In genomic region chr18:24372279-24372678, GRCh38 we compare ENCODE assay signal across 22 cellular contexts. TPM values are rescaled to one million over a fixed set of nuclear protein-coding genes. Genes with fewer than 3 reads are reported as not detected.
DNase-seq lines count a peak whose midpoint lies in the region; ATAC-seq and TF ChIP-seq lines count a peak whose summit lies in the region.
"Had no signal": no experiment of that assay in that cellular context is flagged by ENCODE, and none has a peak within 500 bp of the region (broad histone marks: within the 10 kb centered on the region; RNA-seq: fewer than 3 reads in every experiment).

No MANE protein-coding gene starts in this region.

- H3K9ac ChIP-seq in endodermal cell (ENCODE audit: extremely low read depth, low read length, poor library complexity, severe bottlenecking) = no peak overlapping the region
- H3K9ac ChIP-seq: BLaER1 treated with 17β-estradiol and CSF1 and Interleukin-3, amounts not matched to agents 10 nM and 100 nM had no signal

- no peaks in the 10 kb centered on the region for H3K36me3 Mint-ChIP-seq in activated naive CD8-positive, alpha-beta T cell treated with anti-CD3 and anti-CD28 coated beads, Interleukin-2, amount 10 ng/mL, durations not matched to agents 7 days and 5 days
- H3K36me3 Mint-ChIP-seq in activated naive CD8-positive, alpha-beta T cell treated with anti-CD3 and anti-CD28 coated beads for 36 hours = peaks cover 2% of the 10 kb centered on the region
- H3K36me3 Mint-ChIP-seq in WTC11 = peaks cover 49% of the 10 kb centered on the region
- H3K36me3 Mint-ChIP-seq in endodermal cell (ENCODE audit: low read depth) = peaks cover 19% of the 10 kb centered on the region
- H3K36me3 Mint-ChIP-seq: CD8-positive, alpha-beta memory T cell had no signal

- DNase-seq in activated naive CD8-positive, alpha-beta T cell treated with anti-CD3 and anti-CD28 coated beads, Interleukin-2, amount 10 ng/mL, durations not matched to agents 7 days and 5 days = no peak
- no peak for DNase-seq in activated naive CD8-positive, alpha-beta T cell treated with anti-CD3 and anti-CD28 coated beads for 36 hours
- DNase-seq in WTC11 (ENCODE audit: low spot score) (no peak), endodermal cell (no peak), NCI-H510A treated with DMSO at 0.1 percent for 48 hours (lab: John Stamatoyannopoulos, UW) (no peak), DMS114 treated with DMSO at 0.1 percent for 48 hours (lab: John Stamatoyannopoulos, UW; ENCODE audit: unreplicated experiment) (no peak)
- DNase-seq: 8988T; ACHN; AML-193; BE2C; CD4-positive, alpha-beta T cell; CD8-positive, alpha-beta memory T cell; DMS 273 treated with DMSO at 0.1 percent for 48 hours; DMS53; DMS79 treated with DMSO at 0.1 percent for 48 hours; GF-D8; H7 had no signal

- H3K4me1 Mint-ChIP-seq in activated naive CD8-positive, alpha-beta T cell treated with anti-CD3 and anti-CD28 coated beads, Interleukin-2, amount 10 ng/mL, durations not matched to agents 7 days and 5 days = peaks cover 13% of the 10 kb centered on the region
- peaks cover 15% of the 10 kb centered on the region for H3K4me1 Mint-ChIP-seq in activated naive CD8-positive, alpha-beta T cell treated with anti-CD3 and anti-CD28 coated beads for 36 hours
- H3K4me1 Mint-ChIP-seq in WTC11 = peaks cover 38% of the 10 kb centered on the region
- H3K4me1 Mint-ChIP-seq in endodermal cell = peaks cover 55% of the 10 kb centered on the region

- H3K27me3 ChIP-seq in endodermal cell (ENCODE audit: control insufficient read depth, insufficient read depth, low read length, poor library complexity, severe bottlenecking) = no peaks in the 10 kb centered on the region
- H3K27me3 ChIP-seq: BE2C; BLaER1 treated with 17β-estradiol and CSF1 and Interleukin-3, amounts not matched to agents 10 nM and 100 nM had no signal

- no peak overlapping the region for H3K4me3 ChIP-seq in endodermal cell (ENCODE audit: low read length)
- H3K4me3 ChIP-seq: A549; BLaER1 treated with 17β-estradiol and CSF1 and Interleukin-3, amounts not matched to agents 10 nM and 100 nM had no signal

- POLR2A ChIA-PET in activated naive CD8-positive, alpha-beta T cell treated with anti-CD3 and anti-CD28 coated beads, Interleukin-2, amount 10 ng/mL, durations not matched to agents 7 days and 5 days (lab: Charles Lee) = no interaction called here
- POLR2A ChIA-PET in WTC11 (lab: Charles Lee) = no interaction called here

- TF ChIP-seq CTCF in WTC11 (IDR thresholded peaks at IDR 0.05) (no peak), endodermal cell (conservative IDR thresholded peaks at IDR 0.05) (no peak)

- H3K9me3 Mint-ChIP-seq in activated naive CD8-positive, alpha-beta T cell treated with anti-CD3 and anti-CD28 coated beads, Interleukin-2, amount 10 ng/mL, durations not matched to agents 7 days and 5 days = no peaks in the 10 kb centered on the region
- no peaks in the 10 kb centered on the region for H3K9me3 Mint-ChIP-seq in activated naive CD8-positive, alpha-beta T cell treated with anti-CD3 and anti-CD28 coated beads for 36 hours
- no peaks in the 10 kb centered on the region for H3K9me3 Mint-ChIP-seq in WTC11
- H3K9me3 Mint-ChIP-seq in endodermal cell = no peaks in the 10 kb centered on the region
- H3K9me3 Mint-ChIP-seq: CD4-positive, alpha-beta T cell; CD8-positive, alpha-beta memory T cell had no signal

- no peak overlapping the region for H3K4me3 Mint-ChIP-seq in activated naive CD8-positive, alpha-beta T cell treated with anti-CD3 and anti-CD28 coated beads, Interleukin-2, amount 10 ng/mL, durations not matched to agents 7 days and 5 days
- no peak overlapping the region for H3K4me3 Mint-ChIP-seq in activated naive CD8-positive, alpha-beta T cell treated with anti-CD3 and anti-CD28 coated beads for 36 hours
- no peak overlapping the region for H3K4me3 Mint-ChIP-seq in WTC11
- no peak overlapping the region for H3K4me3 Mint-ChIP-seq in endodermal cell
- H3K4me3 Mint-ChIP-seq: CD14-positive monocyte; CD4-positive, alpha-beta T cell; CD8-positive, alpha-beta memory T cell had no signal

- CTCF ChIA-PET in WTC11 (lab: Charles Lee) = interaction anchor here (2.7 kb wide), 1 partner anchor 13 kb away, joined by 12 read pairs; no protein-coding TSS in a partner anchor

- WGBS in endodermal cell (ENCODE audit: insufficient coverage in 1 of 2, insufficient read length in 1 of 2), 2 experiments = 94 to 100% methylated on average over 1 to 5 of the region's 5 CpGs

- H3K4me1 ChIP-seq in endodermal cell (ENCODE audit: control insufficient read depth, insufficient read depth, low read length) = peaks cover 11% of the 10 kb centered on the region
- H3K4me1 ChIP-seq: A549, BE2C had no signal

- no peaks in the 10 kb centered on the region for H3K36me3 ChIP-seq in endodermal cell (ENCODE audit: control insufficient read depth, insufficient read depth, low read length)
- H3K36me3 ChIP-seq: BE2C had no signal

- no peak overlapping the region for H3K27ac ChIP-seq in endodermal cell (ENCODE audit: low read depth, low read length)
- H3K27ac ChIP-seq: A549; BLaER1 treated with 17β-estradiol and CSF1 and Interleukin-3, amounts not matched to agents 10 nM and 100 nM had no signal

- H3K27me3 Mint-ChIP-seq in activated naive CD8-positive, alpha-beta T cell treated with anti-CD3 and anti-CD28 coated beads, Interleukin-2, amount 10 ng/mL, durations not matched to agents 7 days and 5 days = no peaks in the 10 kb centered on the region
- no peaks in the 10 kb centered on the region for H3K27me3 Mint-ChIP-seq in activated naive CD8-positive, alpha-beta T cell treated with anti-CD3 and anti-CD28 coated beads for 36 hours
- no peaks in the 10 kb centered on the region for H3K27me3 Mint-ChIP-seq in WTC11 (ENCODE audit: low read depth)
- H3K27me3 Mint-ChIP-seq in endodermal cell (ENCODE audit: insufficient read depth) = no peaks in the 10 kb centered on the region
- H3K27me3 Mint-ChIP-seq: CD4-positive, alpha-beta T cell had no signal

- no peak for ATAC-seq in activated naive CD8-positive, alpha-beta T cell treated with anti-CD3 and anti-CD28 coated beads, Interleukin-2, amount 10 ng/mL, durations not matched to agents 7 days and 5 days (ENCODE audit: low read depth)
- ATAC-seq in WTC11 (peak; percentile 38; the same call in 1 of the 2 replicates), HG03025 (IDR thresholded peaks at IDR 0.05; ENCODE audit: low FRiP score, unreplicated experiment) (no peak)
- ATAC-seq: A549, HCT116 had no signal

- H3K27ac Mint-ChIP-seq in activated naive CD8-positive, alpha-beta T cell treated with anti-CD3 and anti-CD28 coated beads, Interleukin-2, amount 10 ng/mL, durations not matched to agents 7 days and 5 days = peak overlapping the region; percentile 44
- no peak overlapping the region for H3K27ac Mint-ChIP-seq in activated naive CD8-positive, alpha-beta T cell treated with anti-CD3 and anti-CD28 coated beads for 36 hours
- no peak overlapping the region for H3K27ac Mint-ChIP-seq in WTC11
- peak overlapping the region; percentile 1 for H3K27ac Mint-ChIP-seq in endodermal cell
- H3K27ac Mint-ChIP-seq: CD4-positive, alpha-beta T cell had no signal

- no peaks in the 10 kb centered on the region for H3K9me3 ChIP-seq in endodermal cell (ENCODE audit: control insufficient read depth, low read length)
- H3K9me3 ChIP-seq: A549, BE2C had no signal

TF ChIP-seq in WTC11, 78 proteins besides CTCF, POLR2A, EP300 and RAD21:
- no peak for TF ChIP-seq RELA (CRISPR knock-in tag; IDR thresholded peaks at IDR 0.05; ENCODE audit: borderline replicate concordance)
- TF ChIP-seq MXD4 (CRISPR knock-in tag; IDR thresholded peaks at IDR 0.05; ENCODE audit: borderline replicate concordance) = no peak
- TF ChIP-seq ZNF512 (CRISPR knock-in tag; IDR thresholded peaks at IDR 0.05; ENCODE audit: borderline replicate concordance) = no peak
- TF ChIP-seq NR2C2 (CRISPR knock-in tag; IDR thresholded peaks at IDR 0.05) = no peak
- no peak for TF ChIP-seq IRF1 (CRISPR knock-in tag; IDR thresholded peaks at IDR 0.05)
- no peak for TF ChIP-seq ZNF138 (CRISPR knock-in tag; conservative IDR thresholded peaks at IDR 0.05)
- TF ChIP-seq JAZF1 (CRISPR knock-in tag; IDR thresholded peaks at IDR 0.05) = no peak
TF ChIP-seq in WTC11: peak in this region for 0.

RNA-seq across cellular contexts. Expression of gene OSBPL1A, which starts 25.3 kb away (rescaled TPM):
- total RNA-seq in activated naive CD8-positive, alpha-beta T cell treated with anti-CD3 and anti-CD28 coated beads, Interleukin-2, amount 10 ng/mL, durations not matched to agents 7 days and 5 days = 1 to 10 TPM; 1.0 to 1.2 TPM
- total RNA-seq in activated naive CD8-positive, alpha-beta T cell treated with anti-CD3 and anti-CD28 coated beads for 36 hours = 1 to 10 TPM; 2.8 to 4.0 TPM
- total RNA-seq in WTC11 (2021) (53.1 to 55.1 TPM (median 54.4 TPM) in 3 replicates), endodermal cell (10 to 100 TPM; 29.7 to 36.9 TPM)
- polyA plus RNA-seq in endodermal cell (2013, experiment 1 of 2) = 36.8 TPM
- polyA plus RNA-seq in endodermal cell (2013, experiment 2 of 2) = 33.2 TPM

RNA-seq across cellular contexts. Expression of gene IMPACT, which starts 54.2 kb away (rescaled TPM):
- 10 to 100 TPM; 14.1 to 14.7 TPM for total RNA-seq in activated naive CD8-positive, alpha-beta T cell treated with anti-CD3 and anti-CD28 coated beads, Interleukin-2, amount 10 ng/mL, durations not matched to agents 7 days and 5 days
- total RNA-seq in activated naive CD8-positive, alpha-beta T cell treated with anti-CD3 and anti-CD28 coated beads for 36 hours = 10 to 100 TPM; 23.8 to 26.4 TPM
- total RNA-seq in WTC11 (2021) = 48.0 to 48.8 TPM (median 48.3 TPM) in 3 replicates
- 10 to 100 TPM; 44.0 to 59.2 TPM for total RNA-seq in endodermal cell
- polyA plus RNA-seq in endodermal cell (2013, experiment 1 of 2) = 29.7 TPM
- polyA plus RNA-seq in endodermal cell (2013, experiment 2 of 2) = 28.3 TPM

Comparison
In these comparisons a context has a peak if more than half of its experiments do, and no peak if none do; other contexts are left out.
1. H3K27ac Mint-ChIP-seq: peak in activated naive CD8-positive, alpha-beta T cell treated with anti-CD3 and anti-CD28 coated beads, Interleukin-2, amount 10 ng/mL, durations not matched to agents 7 days and 5 days (single experiment) and endodermal cell (single experiment); none in activated naive CD8-positive, alpha-beta T cell treated with anti-CD3 and anti-CD28 coated beads for 36 hours (single experiment) and WTC11 (single experiment).
2. RNA of gene OSBPL1A, which starts 25.3 kb away (total RNA-seq): 53.1 to 55.1 TPM in WTC11 and 29.7 to 36.9 TPM in endodermal cell; 2.8 to 4.0 TPM in activated naive CD8-positive, alpha-beta T cell treated with anti-CD3 and anti-CD28 coated beads for 36 hours and 1.0 to 1.2 TPM in activated naive CD8-positive, alpha-beta T cell treated with anti-CD3 and anti-CD28 coated beads, Interleukin-2, amount 10 ng/mL, durations not matched to agents 7 days and 5 days; every median in the first group is over 4 times any median in the second.